ENCODE assay signal across 8 cellular contexts in genomic region chr12:124684971-124685688, GRCh38.
DNase-seq lines count a peak whose midpoint lies in the region; ATAC-seq, FAIRE-seq and TF ChIP-seq lines count a peak whose summit lies in the region.

No MANE protein-coding gene starts in this region.

- BruUV-seq in PC-3 (replicated peaks; lab: Mats Ljungman, UMichigan), result no TSS peak

- CTCF ChIA-PET in PC-3 (lab: Charles Lee), result interaction anchor here (0.6 kb wide), 1 partner anchor 255 kb away, joined by 3 read pairs; no protein-coding TSS in a partner anchor

- H3K4me3 ChIP-seq in PC-3 (ENCODE audit: low read length) (peak overlapping the region; percentile 51), esophagus muscularis mucosa (peak overlapping the region; percentile 33 to 52 (median 38)), pancreas (no peak overlapping the region)

- FAIRE-seq in pancreas (lab: Jason Lieb, UNC), result no peak

- 14% methylated on average over 12 of the region's 18 CpGs for WGBS in esophagus muscularis mucosa
- 39 to 41% methylated on average over 18 of the region's 18 CpGs for WGBS in pancreas, 2 donors

- H3F3A ChIP-seq in PC-3 (ENCODE audit: low read length, unreplicated experiment), result no peaks in the 10 kb centered on the region

- H3K36me3 ChIP-seq in PC-3 (ENCODE audit: low read depth, low read length) (no peaks in the 10 kb centered on the region), esophagus muscularis mucosa (no peaks in the 10 kb centered on the region), pancreas (no peaks in the 10 kb centered on the region)

- TF ChIP-seq EP300 in esophagus muscularis mucosa (IDR thresholded peaks at IDR 0.05), result no peak

- H3K9me2 ChIP-seq in PC-3 (replicated peaks; ENCODE audit: low read length), result no peaks in the 10 kb centered on the region

- ATAC-seq in PC-3 (peak; percentile 16), pancreas (peak in 3 of 4 donors; percentile 36 to 40 (median 38)), HG02642 (IDR thresholded peaks at IDR 0.05; ENCODE audit: poor library complexity, unreplicated experiment) (no peak)

- peak overlapping the region; percentile 33 for H2AFZ ChIP-seq in PC-3 (ENCODE audit: low read length)

- no peaks in the 10 kb centered on the region for H3K79me2 ChIP-seq in PC-3 (ENCODE audit: low read length)

- TF ChIP-seq CTCF in C4-2B (conservative IDR thresholded peaks at IDR 0.05) (no peak), PC-3 (conservative IDR thresholded peaks at IDR 0.05; ENCODE audit: low read depth, low read length) (no peak), esophagus muscularis mucosa (IDR thresholded peaks at IDR 0.05) (no peak), pancreas (IDR thresholded peaks at IDR 0.05) (no peak)

- no peaks in the 10 kb centered on the region for H3K27me3 ChIP-seq in PC-3 (ENCODE audit: low read length)
- no peaks in the 10 kb centered on the region for H3K27me3 ChIP-seq in esophagus muscularis mucosa
- no peaks in the 10 kb centered on the region for H3K27me3 ChIP-seq in pancreas

- H3K27ac ChIP-seq in C4-2B, result peak overlapping the region; percentile 6; the same call in 1 of the 2 replicates
- peak overlapping the region; percentile 94 for H3K27ac ChIP-seq in PC-3 (ENCODE audit: low read length)
- H3K27ac ChIP-seq in esophagus muscularis mucosa (replicated peaks in 1 of 4), result peak overlapping the region; percentile 87 to 92 (median 90)
- H3K27ac ChIP-seq in pancreas, result peak overlapping the region in 3 of 4 donors; percentile 10 to 57 (median 17)

- H4K20me1 ChIP-seq in PC-3 (ENCODE audit: low read length), result no peaks in the 10 kb centered on the region

- peaks cover 59% of the 10 kb centered on the region for H3K4me1 ChIP-seq in PC-3 (ENCODE audit: insufficient read depth, low read length)
- H3K4me1 ChIP-seq in esophagus muscularis mucosa, result peaks cover 57 to 85% (median 82%) of the 10 kb centered on the region in 4 donors
- peaks cover 0 to 8% (median 0%) of the 10 kb centered on the region in 3 donors for H3K4me1 ChIP-seq in pancreas

- peak; percentile 72 for DNase-seq in PC-3
- DNase-seq in esophagus muscularis mucosa (ENCODE audit: extremely low spot score), result no peak
- DNase-seq in pancreas, result no peak
- DNase-seq in activated gamma-delta T cell (lab: John Stamatoyannopoulos, UW), result no peak
- DNase-seq in NCI-H1417 treated with DMSO at 0.1 percent for 48 hours (lab: John Stamatoyannopoulos, UW), result no peak
- DNase-seq in stimulated activated CD4-positive, alpha-beta T cell treated with anti-CD3 and anti-CD28 coated beads, Interleukin-4, amount 100 ng/mL, for 24 hours, result no peak

- H3K9me3 ChIP-seq in PC-3 (ENCODE audit: low read length) (no peaks in the 10 kb centered on the region), esophagus muscularis mucosa (no peaks in the 10 kb centered on the region), pancreas (no peaks in the 10 kb centered on the region)

- H3K9ac ChIP-seq in PC-3 (ENCODE audit: low read length), result peak overlapping the region; percentile 33

- TF ChIP-seq POLR2A in esophagus muscularis mucosa (IDR thresholded peaks at IDR 0.05; ENCODE audit: low read depth), result no peak

- intact Hi-C loops in PC-3 (cut with micrococcal nuclease) (loop anchor here (2.0 kb wide), 1 partner anchor 36 kb away; no protein-coding TSS in a partner anchor), esophagus muscularis mucosa (cut with DNase I) (loop anchor here (10.0 kb wide), 1 partner anchor 60 kb away; no protein-coding TSS in a partner anchor), pancreas (cut with DNase I) (no loop called here)

- POLR2A ChIA-PET in PC-3 (lab: Charles Lee; ENCODE audit: unreplicated experiment), result no interaction called here

- peak overlapping the region; percentile 76 for H3K4me2 ChIP-seq in PC-3 (ENCODE audit: low read length)

Comparison
In these comparisons a context has a peak if more than half of its experiments do, and no peak if none do; other contexts are left out.
1. H3K27ac ChIP-seq: peak in every context shown above with its lines; median percentile 94 in PC-3; 90 in esophagus muscularis mucosa; 17 in pancreas; 6 in C4-2B.
2. H3K4me3 ChIP-seq: peak in PC-3 (single experiment) and esophagus muscularis mucosa (4 of 4); none in pancreas (0 of 4).
3. intact Hi-C loops: an anchor here in PC-3 (2.0 kb wide) and esophagus muscularis mucosa (10.0 kb wide); none called in pancreas.